9 cellular contexts compared by ENCODE assay signal in genomic region chr2:233349005-233349998, GRCh38. TPM values are rescaled to one million over a fixed set of nuclear protein-coding genes. Genes with fewer than 3 reads are reported as not detected.
DNase-seq lines count a peak whose midpoint lies in the region; ATAC-seq, FAIRE-seq and TF ChIP-seq lines count a peak whose summit lies in the region.
"Had no signal": no experiment of that assay in that cellular context is flagged by ENCODE, and none has a peak within 500 bp of the region (broad histone marks: within the 10 kb centered on the region; RNA-seq: fewer than 3 reads in every experiment).

No MANE protein-coding gene starts in this region.

- H3K4me3 Mint-ChIP-seq in activated T-helper 17 cell treated with anti-CD3 and anti-CD28 coated beads, Interleukin-2, amount 50 U/mL, for 72 hours = no peak overlapping the region
- H3K4me3 Mint-ChIP-seq in natural killer cell treated with Interleukin-12 subunit alpha and Interleukin-12 subunit beta and Interleukin-15 and Interleukin-18, amount 100 ng/mL, for 72 hours = no peak overlapping the region

- H3K9me3 ChIP-seq in A549 = no peaks in the 10 kb centered on the region
- no peaks in the 10 kb centered on the region for H3K9me3 ChIP-seq in ovary

- no peak overlapping the region for H3K4me3 ChIP-seq in A549
- H3K4me3 ChIP-seq in ovary = no peak overlapping the region

- H3K4me1 ChIP-seq in A549 (peaks cover 42% of the 10 kb centered on the region), ovary (ENCODE audit: insufficient read depth) (peaks cover 3% of the 10 kb centered on the region)

- TF ChIP-seq CTCF in A549 (IDR thresholded peaks at IDR 0.05) (no peak), ovary (IDR thresholded peaks at IDR 0.05) (no peak)

- no peak overlapping the region for H3K4me2 ChIP-seq in A549

- TF ChIP-seq POLR2A in A549 (IDR thresholded peaks at IDR 0.05; ENCODE audit: low read length) (no peak), ovary (IDR thresholded peaks at IDR 0.05) (no peak)

- WGBS in A549 (ENCODE audit: missing lambda C conversion rate) = 80% methylated on average over 15 of the region's 15 CpGs
- WGBS in ovary, 3 donors = 34 to 41% (median 39%) methylated on average over 15 of the region's 15 CpGs

- DNase-seq in A549 (ENCODE audit: low read depth in 1 of 2, low spot score in 1 of 2) (no peak), cerebellar cortex (ENCODE audit: low spot score) (peak; percentile 57), ovary (peak in 4 of 5 donors; percentile 29 to 66 (median 38))
- no peak for DNase-seq in natural killer cell treated with Interleukin-12 subunit alpha and Interleukin-12 subunit beta and Interleukin-15 and Interleukin-18, amount 100 ng/mL, for 72 hours (ENCODE audit: low spot score)

- no peak for TF ChIP-seq EP300 in A549 (IDR thresholded peaks at IDR 0.05)
- no peak for TF ChIP-seq EP300 in ovary (IDR thresholded peaks at IDR 0.05)

- no peaks in the 10 kb centered on the region for H3K27me3 ChIP-seq in ovary

- no peaks in the 10 kb centered on the region for H3K9me3 Mint-ChIP-seq in activated T-helper 17 cell treated with anti-CD3 and anti-CD28 coated beads, Interleukin-2, amount 50 U/mL, for 72 hours
- no peaks in the 10 kb centered on the region for H3K9me3 Mint-ChIP-seq in natural killer cell treated with Interleukin-12 subunit alpha and Interleukin-12 subunit beta and Interleukin-15 and Interleukin-18, amount 100 ng/mL, for 72 hours

- TF ChIP-seq RAD21 in A549 (conservative IDR thresholded peaks at IDR 0.05 in 1 of 2, IDR thresholded peaks at IDR 0.05 in 1 of 2) = no peak

- no peaks in the 10 kb centered on the region for H3K36me3 ChIP-seq in ovary

- no peak for ATAC-seq in A549
- ATAC-seq in GM18873 (IDR thresholded peaks at IDR 0.05; ENCODE audit: low FRiP score, unreplicated experiment) = peak; percentile 48
- peak; percentile 52 for ATAC-seq in HG03460 (IDR thresholded peaks at IDR 0.05; ENCODE audit: unreplicated experiment)
- ATAC-seq in HG02840 (IDR thresholded peaks at IDR 0.05; ENCODE audit: low FRiP score, unreplicated experiment) = no peak
- no peak for ATAC-seq in activated T-helper 17 cell treated with anti-CD3 and anti-CD28 coated beads, Interleukin-2, amount 50 U/mL, for 72 hours (replicated peaks)
- ATAC-seq in natural killer cell treated with Interleukin-12 subunit alpha and Interleukin-12 subunit beta and Interleukin-15 and Interleukin-18, amount 100 ng/mL, for 72 hours = no peak

- no peaks in the 10 kb centered on the region for H3K36me3 Mint-ChIP-seq in activated T-helper 17 cell treated with anti-CD3 and anti-CD28 coated beads, Interleukin-2, amount 50 U/mL, for 72 hours (ENCODE audit: low read depth)
- H3K36me3 Mint-ChIP-seq in natural killer cell treated with Interleukin-12 subunit alpha and Interleukin-12 subunit beta and Interleukin-15 and Interleukin-18, amount 100 ng/mL, for 72 hours = no peaks in the 10 kb centered on the region

- POLR2A ChIA-PET in A549 (lab: Yijun Ruan, JAX) = interaction anchor here (1.0 kb wide), 1 partner anchor 651 kb away, joined by 3 read pairs; no protein-coding TSS in a partner anchor

- CTCF ChIA-PET in A549 (lab: Yijun Ruan, JAX) = interaction anchor here (0.9 to 1.1 kb wide), 2 partner anchors 11 to 94 kb away, joined by 3 read pairs; no protein-coding TSS in a partner anchor

- no peaks in the 10 kb centered on the region for H3K27me3 Mint-ChIP-seq in activated T-helper 17 cell treated with anti-CD3 and anti-CD28 coated beads, Interleukin-2, amount 50 U/mL, for 72 hours
- H3K27me3 Mint-ChIP-seq in natural killer cell treated with Interleukin-12 subunit alpha and Interleukin-12 subunit beta and Interleukin-15 and Interleukin-18, amount 100 ng/mL, for 72 hours = no peaks in the 10 kb centered on the region

- no peak overlapping the region for H3K27ac Mint-ChIP-seq in activated T-helper 17 cell treated with anti-CD3 and anti-CD28 coated beads, Interleukin-2, amount 50 U/mL, for 72 hours
- H3K27ac Mint-ChIP-seq in natural killer cell treated with Interleukin-12 subunit alpha and Interleukin-12 subunit beta and Interleukin-15 and Interleukin-18, amount 100 ng/mL, for 72 hours = no peak overlapping the region

- FAIRE-seq in A549 (lab: Jason Lieb, UNC) = no peak
- FAIRE-seq: islet of Langerhans had no signal

- peaks cover 18% of the 10 kb centered on the region for H3K4me1 Mint-ChIP-seq in activated T-helper 17 cell treated with anti-CD3 and anti-CD28 coated beads, Interleukin-2, amount 50 U/mL, for 72 hours
- peaks cover 25 to 41% of the 10 kb centered on the region in 2 donors for H3K4me1 Mint-ChIP-seq in natural killer cell treated with Interleukin-12 subunit alpha and Interleukin-12 subunit beta and Interleukin-15 and Interleukin-18, amount 100 ng/mL, for 72 hours (ENCODE audit: low read depth in 2 of 2)

- H3K27ac ChIP-seq in A549 (peak overlapping the region; percentile 91 to 97; a peak in 5 of 6 replicates), ovary (no peak overlapping the region)

- intact Hi-C loops in ovary (cut with DNase I) = no loop called here

TF ChIP-seq in A549, 52 proteins besides CTCF, POLR2A, EP300 and RAD21:
- TF ChIP-seq MAX (IDR thresholded peaks at IDR 0.05) = no peak
- TF ChIP-seq KDM5A (IDR thresholded peaks at IDR 0.05) = no peak

RNA-seq across cellular contexts. Expression of gene DGKD, which starts 5.0 kb away (rescaled TPM):
- 68.8 and 79.0 TPM in 2 replicates for polyA plus RNA-seq in A549 (2011; rRNA removed)
- polyA plus RNA-seq in A549 (2012; cell fraction: cytosol; rRNA removed) = 74.5 and 83.0 TPM in 2 replicates
- polyA plus RNA-seq in A549 (2012; cell fraction: nucleus; rRNA removed) = 371 and 389 TPM in 2 replicates
- 98.1 to 99.6 TPM (median 99.1 TPM) in 3 replicates for polyA plus RNA-seq in A549 (2017; fragmentation: RNase III; extraction: RNeasy Plus Mini Kit Qiagen cat#74134 plus additional on column Dnase treatment)
- polyA minus RNA-seq in A549 (2011; rRNA and poly(A)+ RNA removed) = 118 and 170 TPM in 2 replicates
- 10 to 100 TPM in 6 of 7 donors, 1 to 10 TPM in 1; 9.4 to 81.8 (median 39.5) TPM for total RNA-seq in ovary
- 10 to 100 TPM; 19.0 to 19.1 TPM for polyA plus RNA-seq in ovary
- total RNA-seq in activated T-helper 17 cell treated with anti-CD3 and anti-CD28 coated beads, Interleukin-2, amount 50 U/mL, for 72 hours = 10 to 100 TPM; 34.6 to 59.6 TPM
- total RNA-seq in natural killer cell treated with Interleukin-12 subunit alpha and Interleukin-12 subunit beta and Interleukin-15 and Interleukin-18, amount 100 ng/mL, for 72 hours = 100 to 1,000 TPM in 1 of 2 donors, 10 to 100 TPM in 1; 82.4 to 124 TPM

RNA-seq across cellular contexts. Expression of gene SAG, which starts 41.7 kb away (rescaled TPM):
- polyA plus RNA-seq in A549 (2011; rRNA removed) (not detected in 2 replicates), A549 (2017; fragmentation: RNase III; extraction: RNeasy Plus Mini Kit Qiagen cat#74134 plus additional on column Dnase treatment) (not detected in 3 replicates), ovary (not detected)
- not detected in 2 replicates for polyA plus RNA-seq in A549 (2012; cell fraction: cytosol; rRNA removed)
- not detected in 2 replicates for polyA plus RNA-seq in A549 (2012; cell fraction: nucleus; rRNA removed)
- 0.95 TPM in 1 of 2 replicates, not detected in the other for polyA minus RNA-seq in A549 (2011; rRNA and poly(A)+ RNA removed)
- total RNA-seq in ovary = not detected
- total RNA-seq in activated T-helper 17 cell treated with anti-CD3 and anti-CD28 coated beads, Interleukin-2, amount 50 U/mL, for 72 hours = 1 to 10 TPM in 1 of 2 donors, under 1 TPM in 1; 0.04 to 1.7 TPM
- under 1 TPM in 1 of 2 donors, not detected in 1; 0.05 TPM for total RNA-seq in natural killer cell treated with Interleukin-12 subunit alpha and Interleukin-12 subunit beta and Interleukin-15 and Interleukin-18, amount 100 ng/mL, for 72 hours

Comparison
In these comparisons a context has a peak if more than half of its experiments do, and no peak if none do; other contexts are left out.
1. ATAC-seq: peak in GM18873 (single experiment) and HG03460 (single experiment); none in A549 (0 of 2), HG02840 (single experiment), activated T-helper 17 cell treated with anti-CD3 and anti-CD28 coated beads, Interleukin-2, amount 50 U/mL, for 72 hours (single experiment) and natural killer cell treated with Interleukin-12 subunit alpha and Interleukin-12 subunit beta and Interleukin-15 and Interleukin-18, amount 100 ng/mL, for 72 hours (0 of 2).
2. DNase-seq: peak in cerebellar cortex (single experiment) and ovary (4 of 5); none in A549 (0 of 2) and natural killer cell treated with Interleukin-12 subunit alpha and Interleukin-12 subunit beta and Interleukin-15 and Interleukin-18, amount 100 ng/mL, for 72 hours (single experiment).
3. H3K27ac ChIP-seq: peak in A549 (2 of 2); none in ovary (0 of 2).